Comparison of ENCODE assay signal across 18 cellular contexts in the genomic region with DNA sequence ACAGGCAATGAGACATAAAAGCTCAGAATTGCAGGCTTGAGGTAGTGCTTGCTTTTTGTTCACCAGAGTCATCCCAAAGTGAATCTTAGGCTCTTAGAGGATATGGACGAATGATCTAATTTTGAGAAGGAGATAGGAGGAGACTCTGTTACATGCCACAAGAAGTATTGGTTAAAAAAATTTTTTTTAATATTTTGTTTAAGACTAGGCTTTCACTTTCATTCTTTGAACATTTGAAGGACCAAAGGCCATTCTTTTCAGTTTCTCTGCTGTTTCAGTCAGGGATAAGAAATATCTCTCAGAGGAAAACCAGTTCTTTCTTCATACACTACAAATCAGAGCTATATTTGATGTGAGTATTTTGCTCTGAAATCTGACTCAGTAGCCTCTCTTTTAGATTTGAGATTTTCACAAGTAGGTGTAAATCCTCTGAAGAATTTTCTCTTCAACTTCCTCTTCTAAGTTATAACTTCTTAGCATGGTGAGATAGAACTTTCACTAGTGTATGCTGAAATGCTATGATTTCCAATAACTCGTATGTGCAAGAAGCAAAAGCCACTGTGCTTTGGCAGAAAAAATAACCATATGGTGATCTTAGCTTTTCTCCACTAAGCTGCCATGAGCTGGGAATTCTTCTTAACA.
DNase-seq lines count a peak whose midpoint lies in the region; ATAC-seq and FAIRE-seq lines count a peak whose summit lies in the region.
"Had no signal": no experiment of that assay in that cellular context is flagged by ENCODE, and none has a peak within 500 bp of the region (broad histone marks: within the 10 kb centered on the region; RNA-seq: fewer than 3 reads in every experiment).

No MANE protein-coding gene starts in this region.

- no peaks in the 10 kb centered on the region for H3K27me3 Mint-ChIP-seq in activated naive CD4-positive, alpha-beta T cell treated with anti-CD3 and anti-CD28 coated beads, Interleukin-2, amount 50 U/mL, for 24 hours

- ATAC-seq in GM19452 (IDR thresholded peaks at IDR 0.05; ENCODE audit: unreplicated experiment) (no peak), GM18861 (IDR thresholded peaks at IDR 0.05; ENCODE audit: unreplicated experiment) (no peak)
- ATAC-seq: esophagus mucosa had no signal

- H3K4me1 Mint-ChIP-seq in activated naive CD4-positive, alpha-beta T cell treated with anti-CD3 and anti-CD28 coated beads, Interleukin-2, amount 50 U/mL, for 24 hours = peaks cover 35% of the 10 kb centered on the region

- no peaks in the 10 kb centered on the region for H3K9me3 Mint-ChIP-seq in activated naive CD4-positive, alpha-beta T cell treated with anti-CD3 and anti-CD28 coated beads, Interleukin-2, amount 50 U/mL, for 24 hours

- FAIRE-seq in islet of Langerhans (lab: Jason Lieb, UNC) = peak; percentile 27
- FAIRE-seq: G401.6, HTR-8/SVneo had no signal

- DNase-seq in activated naive CD4-positive, alpha-beta T cell treated with Interleukin-2 at 50 U/mL for 16 hours = no peak
- DNase-seq in NAMALWA (ENCODE audit: low spot score) = peak; percentile 8
- peak; percentile 76 for DNase-seq in superior temporal gyrus (ENCODE audit: extremely low spot score)
- DNase-seq in UCSD-AML1 (lab: John Stamatoyannopoulos, UW; ENCODE audit: unreplicated experiment) = no peak
- DNase-seq: activated CD4-positive, alpha-beta T cell treated with anti-CD3 and anti-CD28 coated beads for 4 hours; glutamatergic neuron; GOT3; islet precursor cell; NCI-H2081; NCI-H748 treated with DMSO at 0.1 percent for 48 hours; T-helper 17 cell had no signal

- no peaks in the 10 kb centered on the region for H3K36me3 Mint-ChIP-seq in activated naive CD4-positive, alpha-beta T cell treated with anti-CD3 and anti-CD28 coated beads, Interleukin-2, amount 50 U/mL, for 24 hours

- peak overlapping the region; percentile 64 for H3K27ac Mint-ChIP-seq in activated naive CD4-positive, alpha-beta T cell treated with anti-CD3 and anti-CD28 coated beads, Interleukin-2, amount 50 U/mL, for 24 hours
- H3K27ac Mint-ChIP-seq: T-helper 17 cell had no signal

- H3K4me3 Mint-ChIP-seq in activated naive CD4-positive, alpha-beta T cell treated with anti-CD3 and anti-CD28 coated beads, Interleukin-2, amount 50 U/mL, for 24 hours = peak overlapping the region; percentile 56

Comparison
In these comparisons a context has a peak if more than half of its experiments do, and no peak if none do; other contexts are left out.
1. DNase-seq: peak in NAMALWA (single experiment) and superior temporal gyrus (single experiment); none in activated naive CD4-positive, alpha-beta T cell treated with Interleukin-2 at 50 U/mL for 16 hours (single experiment) and UCSD-AML1 (single experiment).